ENCODE assay signal across 8 cellular contexts in the genomic region with DNA sequence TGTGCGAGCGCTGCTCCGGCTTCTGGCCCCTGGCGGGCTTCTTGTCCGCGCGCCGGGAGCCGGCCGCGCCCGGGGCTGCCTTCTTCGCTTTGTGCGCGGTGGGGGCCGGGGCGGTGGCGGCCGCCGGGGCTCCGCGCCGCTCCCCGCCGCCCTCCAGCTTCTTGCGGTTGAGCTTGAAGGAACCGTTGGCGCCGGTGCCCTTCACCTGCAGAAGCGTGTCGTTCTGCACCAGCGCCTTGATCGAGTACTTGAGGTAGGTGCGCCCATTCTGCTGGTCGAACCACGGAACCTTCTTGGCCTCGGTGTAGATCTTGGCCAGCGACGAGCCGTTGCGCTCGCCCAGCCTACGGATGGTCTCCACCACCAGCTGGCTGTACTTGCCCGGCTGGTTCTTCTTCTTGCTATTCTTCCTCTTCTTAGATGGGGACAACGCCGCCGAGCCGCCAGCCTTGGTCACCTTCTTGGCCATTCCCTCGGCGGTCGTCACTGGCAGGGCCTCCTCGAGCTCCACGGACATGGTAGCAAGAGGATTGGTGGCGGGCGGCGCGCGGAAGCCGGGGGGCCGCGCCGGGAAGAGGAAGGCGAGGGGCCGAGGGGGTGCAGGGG. TPM values are rescaled to one million over a fixed set of nuclear protein-coding genes. Genes with fewer than 3 reads are reported as not detected.
DNase-seq lines count a peak whose midpoint lies in the region; ATAC-seq lines count a peak whose summit lies in the region.

No MANE protein-coding gene starts in this region.

- H3K27me3 ChIP-seq in effector memory CD4-positive, alpha-beta T cell (replicated peaks; ENCODE audit: control insufficient read depth, insufficient read depth, low read length, poor library complexity, severe bottlenecking) = no peaks in the 10 kb centered on the region
- no peaks in the 10 kb centered on the region for H3K27me3 ChIP-seq in thymus (ENCODE audit: control insufficient read depth, insufficient read depth)

- peak overlapping the region; percentile 81 for H3K27ac ChIP-seq in effector memory CD4-positive, alpha-beta T cell (ENCODE audit: insufficient read depth, low read length, poor library complexity, severe bottlenecking)
- H3K27ac ChIP-seq in thymus (ENCODE audit: low read depth) = peak overlapping the region; percentile 94

- peak; percentile 0 for ATAC-seq in HG03108 (IDR thresholded peaks at IDR 0.05; ENCODE audit: unreplicated experiment)
- no peak for ATAC-seq in GM19351 (IDR thresholded peaks at IDR 0.05; ENCODE audit: unreplicated experiment)

- peak; percentile 20 for DNase-seq in CMK (ENCODE audit: low read depth)
- DNase-seq in activated CD4-positive, alpha-beta T cell treated with anti-CD3 and anti-CD28 coated beads for 48 hours = peak; percentile 48
- DNase-seq in effector memory CD4-positive, alpha-beta T cell = no peak
- peak; percentile 18 for DNase-seq in midbrain (lab: John Stamatoyannopoulos, UW)
- DNase-seq in NCI-H2029 (lab: John Stamatoyannopoulos, UW) = no peak

- H3K4me3 ChIP-seq in effector memory CD4-positive, alpha-beta T cell (ENCODE audit: insufficient read depth, low read depth, low read length, poor library complexity, severe bottlenecking) = peak overlapping the region; percentile 94
- H3K4me3 ChIP-seq in thymus (ENCODE audit: low read length) = peak overlapping the region; percentile 97

- H3K36me3 ChIP-seq in effector memory CD4-positive, alpha-beta T cell (ENCODE audit: control insufficient read depth, insufficient read depth, low read length) = no peaks in the 10 kb centered on the region
- H3K36me3 ChIP-seq in thymus (ENCODE audit: control insufficient read depth, insufficient read depth) = peaks cover 5% of the 10 kb centered on the region

- H3K4me1 ChIP-seq in effector memory CD4-positive, alpha-beta T cell (ENCODE audit: control insufficient read depth, insufficient read depth, low read length, poor library complexity, severe bottlenecking) = peaks cover 16% of the 10 kb centered on the region
- H3K4me1 ChIP-seq in thymus (ENCODE audit: control insufficient read depth, insufficient read depth, low read length) = peaks cover 14% of the 10 kb centered on the region

- under 1% methylated on average over 64 of the region's 64 CpGs for WGBS in thymus

- H3K9me3 ChIP-seq in effector memory CD4-positive, alpha-beta T cell (ENCODE audit: control insufficient read depth, low read length) = no peaks in the 10 kb centered on the region
- H3K9me3 ChIP-seq in thymus (ENCODE audit: control insufficient read depth) = no peaks in the 10 kb centered on the region

RNA-seq across cellular contexts. Expression of a gene that starts 36.8 kb away (rescaled TPM):
- polyA plus RNA-seq in thymus = 59.4 TPM

Comparison
In these comparisons a context has a peak if more than half of its experiments do, and no peak if none do; other contexts are left out.
1. DNase-seq: peak in CMK (single experiment), activated CD4-positive, alpha-beta T cell treated with anti-CD3 and anti-CD28 coated beads for 48 hours (single experiment) and midbrain (single experiment); none in effector memory CD4-positive, alpha-beta T cell (0 of 3) and NCI-H2029 (single experiment).